12 cellular contexts compared by ENCODE assay signal in genomic region chr10:89534826-89535166, GRCh38. TPM values are rescaled to one million over a fixed set of nuclear protein-coding genes. Genes with fewer than 3 reads are reported as not detected.
A peak's percentile ranks its signal among the peaks of the same experiment; 100 is the strongest.
DNase-seq lines count a peak whose midpoint lies in the region; ATAC-seq, FAIRE-seq and TF ChIP-seq lines count a peak whose summit lies in the region.
"Had no signal": no experiment of that assay in that cellular context is flagged by ENCODE, and none has a peak within 500 bp of the region (broad histone marks: within the 10 kb centered on the region; RNA-seq: fewer than 3 reads in every experiment).

No MANE protein-coding gene starts in this region.

- H3K27ac ChIP-seq in liver (ENCODE audit: low read depth in 1 of 2, low read length in 2 of 2) (no peak overlapping the region), HepG2 (ENCODE audit: extremely low read length, insufficient read depth, low read length) (no peak overlapping the region), endodermal cell (ENCODE audit: low read depth, low read length) (no peak overlapping the region), uterus (no peak overlapping the region)

- POLR2A ChIA-PET in HepG2 (lab: Yijun Ruan, JAX): no interaction called here

- H3K79me2 ChIP-seq in HepG2 (ENCODE audit: insufficient read depth, low read length): no peaks in the 10 kb centered on the region

- in situ Hi-C loops in HepG2 (cut with HindIII; ENCODE audit: extremely low pct_ligation_motif_present, low pct_unique_long_range_greater_than_20kb): no loop called here

- no peak for DNase-seq in HepG2 (ENCODE audit: low spot score)
- DNase-seq in endodermal cell: no peak
- no peak for DNase-seq in nephron progenitor cell
- DNase-seq in uterus: no peak
- no peak for DNase-seq in GM10266 (ENCODE audit: extremely low spot score)
- no peak for DNase-seq in effector CD4-positive, alpha-beta T cell
- DNase-seq in RPMI8226: no peak
- DNase-seq: activated CD8-positive, alpha-beta memory T cell treated with anti-CD3 and anti-CD28 coated beads for 24 hours; CD8-positive, alpha-beta memory T cell; NCI-H2029 had no signal

- H3K9me3 ChIP-seq in liver (ENCODE audit: control insufficient read depth in 4 of 4, low read length in 3 of 4) (no peaks in the 10 kb centered on the region), HepG2 (ENCODE audit: low read length) (no peaks in the 10 kb centered on the region), endodermal cell (ENCODE audit: control insufficient read depth, low read length) (no peaks in the 10 kb centered on the region), uterus (no peaks in the 10 kb centered on the region)

- intact Hi-C loops in HepG2 (cut with micrococcal nuclease; ENCODE audit: unreplicated experiment) (no loop called here), uterus (cut with DNase I; ENCODE audit: low total_unique reads) (no loop called here)

- H3K4me3 Mint-ChIP-seq in endodermal cell: peak overlapping the region; percentile 61
- H3K4me3 Mint-ChIP-seq in nephron progenitor cell: peak overlapping the region; percentile 71

- ATAC-seq in HepG2: no peak
- ATAC-seq: left colon had no signal

- no peak overlapping the region for H2AFZ ChIP-seq in HepG2 (ENCODE audit: low read length)

- H3K27me3 Mint-ChIP-seq in endodermal cell (ENCODE audit: insufficient read depth) (peaks cover 28% of the 10 kb centered on the region), nephron progenitor cell (ENCODE audit: low read depth, poor library complexity) (peaks cover 78% of the 10 kb centered on the region)

- H3K27me3 ChIP-seq in liver (ENCODE audit: control insufficient read depth in 4 of 4, insufficient read depth in 4 of 4, low read length in 3 of 4): no peaks in the 10 kb centered on the region
- H3K27me3 ChIP-seq in HepG2 (ENCODE audit: control insufficient read depth in 1 of 2, insufficient read depth in 2 of 2, low read length in 2 of 2): peaks cover 0 to 24% of the 10 kb centered on the region in 2 experiments; a peak in 4 of 5 replicates
- H3K27me3 ChIP-seq in endodermal cell (ENCODE audit: control insufficient read depth, insufficient read depth, low read length, poor library complexity, severe bottlenecking): peaks cover 62% of the 10 kb centered on the region
- peaks cover 0 to 37% of the 10 kb centered on the region in 2 donors for H3K27me3 ChIP-seq in uterus

- peaks cover 19% of the 10 kb centered on the region for H3K4me1 Mint-ChIP-seq in endodermal cell
- peaks cover 14% of the 10 kb centered on the region for H3K4me1 Mint-ChIP-seq in nephron progenitor cell

- H3K36me3 ChIP-seq in liver (ENCODE audit: control insufficient read depth in 4 of 4, insufficient read depth in 3 of 4, low read depth in 1 of 4, low read length in 3 of 4): no peaks in the 10 kb centered on the region
- H3K36me3 ChIP-seq in HepG2 (replicated peaks in 1 of 2; ENCODE audit: control insufficient read depth in 1 of 2, insufficient read depth in 2 of 2, low read length in 2 of 2): no peaks in the 10 kb centered on the region
- H3K36me3 ChIP-seq in endodermal cell (ENCODE audit: control insufficient read depth, insufficient read depth, low read length): no peaks in the 10 kb centered on the region
- no peaks in the 10 kb centered on the region for H3K36me3 ChIP-seq in uterus

- H3K9ac ChIP-seq in liver (ENCODE audit: low read depth in 1 of 2, low read length in 2 of 2) (no peak overlapping the region), HepG2 (ENCODE audit: insufficient read depth, low read depth, low read length) (no peak overlapping the region), endodermal cell (ENCODE audit: extremely low read depth, low read length, poor library complexity, severe bottlenecking) (no peak overlapping the region)

- H3K4me2 ChIP-seq in HepG2 (ENCODE audit: low read depth, low read length): no peak overlapping the region

- CTCF ChIA-PET in HepG2 (lab: Yijun Ruan, JAX; ENCODE audit: low intra/inter-chr PET ratio, low total read pairs): no interaction called here

- no TSS peak for BruUV-seq in HepG2 (replicated peaks; lab: Mats Ljungman, UMichigan)

- TF ChIP-seq CTCF in liver (IDR thresholded peaks at IDR 0.05; ENCODE audit: low read depth, low read length, missing input control) (no peak), HepG2 (CRISPR knock-in tag; IDR thresholded peaks at IDR 0.05) (no peak), endodermal cell (conservative IDR thresholded peaks at IDR 0.05) (no peak), nephron progenitor cell (IDR thresholded peaks at IDR 0.05) (no peak), uterus (IDR thresholded peaks at IDR 0.05) (no peak), GM10266 (IDR thresholded peaks at IDR 0.05; ENCODE audit: control insufficient read depth, insufficient read depth, low read depth, missing control alignments) (no peak)

- no peak for FAIRE-seq in HepG2 (lab: Jason Lieb, UNC)

- no peak for TF ChIP-seq RAD21 in liver (IDR thresholded peaks at IDR 0.05)
- TF ChIP-seq RAD21 in HepG2 (CRISPR knock-in tag; IDR thresholded peaks at IDR 0.05): no peak

- TF ChIP-seq POLR2A in HepG2 (IDR thresholded peaks at IDR 0.05; ENCODE audit: insufficient read depth in 1 of 2, low read depth in 2 of 2, low read length in 2 of 2) (no peak), uterus (IDR thresholded peaks at IDR 0.05) (no peak)

- H3K9me3 Mint-ChIP-seq in endodermal cell (no peaks in the 10 kb centered on the region), nephron progenitor cell (peaks cover 4% of the 10 kb centered on the region)
- H3K9me3 Mint-ChIP-seq: CD8-positive, alpha-beta memory T cell had no signal

- WGBS in liver: 19% methylated on average over 8 of the region's 8 CpGs
- WGBS in HepG2 (ENCODE audit: low lambda C conversion rate): 46% methylated on average over 8 of the region's 8 CpGs
- WGBS in endodermal cell (ENCODE audit: insufficient coverage in 1 of 2, insufficient read length in 1 of 2), 2 experiments: 16 to 30% methylated on average over 4 to 7 of the region's 8 CpGs

- H3K4me1 ChIP-seq in liver (ENCODE audit: control insufficient read depth in 4 of 4, insufficient read depth in 4 of 4, low read length in 3 of 4) (peaks cover 6 to 11% (median 10%) of the 10 kb centered on the region in 4 donors), HepG2 (ENCODE audit: insufficient read depth, low read length) (no peaks in the 10 kb centered on the region), endodermal cell (ENCODE audit: control insufficient read depth, insufficient read depth, low read length) (no peaks in the 10 kb centered on the region), uterus (peaks cover 0 to 8% of the 10 kb centered on the region in 2 donors)

- H3K36me3 Mint-ChIP-seq in endodermal cell (ENCODE audit: low read depth) (peaks cover 3% of the 10 kb centered on the region), nephron progenitor cell (ENCODE audit: low read depth) (no peaks in the 10 kb centered on the region)
- H3K36me3 Mint-ChIP-seq: CD8-positive, alpha-beta memory T cell had no signal

- H3K27ac Mint-ChIP-seq in endodermal cell: peak overlapping the region; percentile 27
- no peak overlapping the region for H3K27ac Mint-ChIP-seq in nephron progenitor cell
- H3K27ac Mint-ChIP-seq: CD8-positive, alpha-beta memory T cell had no signal

- peak overlapping the region in 2 of 3 donors; percentile 46 to 60 for H3K4me3 ChIP-seq in liver (ENCODE audit: low read depth in 1 of 3, low read length in 3 of 3)
- H3K4me3 ChIP-seq in HepG2 (replicated peaks in 1 of 3; ENCODE audit: insufficient read depth in 1 of 3, low read depth in 2 of 3, low read length in 3 of 3): peak overlapping the region in 1 of 3 experiments; percentile 48; a peak in 1 of 6 replicates
- peak overlapping the region; percentile 76 for H3K4me3 ChIP-seq in endodermal cell (ENCODE audit: low read length)
- H3K4me3 ChIP-seq in uterus: peak overlapping the region in 1 of 2 donors; percentile 2

- no peaks in the 10 kb centered on the region for H4K20me1 ChIP-seq in HepG2 (ENCODE audit: insufficient read depth, low read length)

- no peak for TF ChIP-seq EP300 in HepG2 (IDR thresholded peaks at IDR 0.05; ENCODE audit: low read depth in 2 of 2, low read length in 2 of 2)
- TF ChIP-seq EP300 in HepG2 (CRISPR knock-in tag; IDR thresholded peaks at IDR 0.05; ENCODE audit: borderline replicate concordance): no peak

TF ChIP-seq in liver, 16 proteins besides CTCF, POLR2A, EP300 and RAD21 (continues in another document):
- no peak for TF ChIP-seq FOXA2 (IDR thresholded peaks at IDR 0.05)
- no peak for TF ChIP-seq YY1 (IDR thresholded peaks at IDR 0.05)
- TF ChIP-seq FOXA1 (IDR thresholded peaks at IDR 0.05): no peak

TF ChIP-seq in HepG2, 621 proteins besides CTCF, POLR2A, EP300 and RAD21 (continues in another document):
- TF ChIP-seq NCOA2 (CRISPR knock-in tag; IDR thresholded peaks at IDR 0.05) (no peak), ESRRA (CRISPR knock-in tag; IDR thresholded peaks at IDR 0.05; ENCODE audit: low read depth) (no peak)

RNA-seq across cellular contexts. Expression of gene SLC16A12, which starts 0.6 kb away (rescaled TPM):
- 10 to 100 TPM in 1 of 2 donors, 1 to 10 TPM in 1; 1.5 to 10.7 TPM for total RNA-seq in liver
- under 1 TPM; 0.03 to 0.38 TPM for polyA plus RNA-seq in liver
- total RNA-seq in HepG2 (2016; rRNA removed; fragmentation: Illumina TruSeq; extraction: Trizol): 0.02 TPM in 1 of 2 replicates, not detected in the other
- not detected in 2 replicates for total RNA-seq in HepG2 (2016; cell fraction: cytosol; rRNA removed; fragmentation: Illumina TruSeq; extraction: Trizol; ENCODE audit: low read depth)
- total RNA-seq in HepG2 (2016; cell fraction: insoluble cytoplasmic fraction; rRNA removed; fragmentation: Illumina TruSeq; extraction: Trizol): 0.04 TPM in 1 of 2 replicates, not detected in the other
- total RNA-seq in HepG2 (2016; cell fraction: membrane; rRNA removed; fragmentation: Illumina TruSeq; extraction: Trizol): 0.03 TPM in 1 of 2 replicates, not detected in the other
- total RNA-seq in HepG2 (2016; cell fraction: nucleus; rRNA removed; fragmentation: Illumina TruSeq; extraction: Trizol): 0.06 TPM in 1 of 2 replicates, not detected in the other
- polyA plus RNA-seq in HepG2 (2011; rRNA removed): 0.07 TPM in 1 of 2 replicates, not detected in the other
- 0.01 TPM in 2 replicates for polyA plus RNA-seq in HepG2 (2011; cell fraction: cytosol; rRNA removed)
- polyA plus RNA-seq in HepG2 (2011; cell fraction: nucleus; rRNA removed): not detected in 2 replicates
- not detected in 2 replicates for polyA plus RNA-seq in HepG2 (2012)
- polyA plus RNA-seq in HepG2 (2016; cell fraction: cytosol; fragmentation: Illumina TruSeq; extraction: Trizol; ENCODE audit: low read depth): not detected in 2 replicates
- polyA plus RNA-seq in HepG2 (2016; cell fraction: insoluble cytoplasmic fraction; fragmentation: Illumina TruSeq; extraction: Trizol; ENCODE audit: low read depth): not detected in 2 replicates
- polyA plus RNA-seq in HepG2 (2016; cell fraction: membrane; fragmentation: Illumina TruSeq; extraction: Trizol; ENCODE audit: low read depth): not detected in 2 replicates
- polyA plus RNA-seq in HepG2 (2016; cell fraction: nucleus; fragmentation: Illumina TruSeq; extraction: Trizol; ENCODE audit: insufficient read depth, low read depth): not detected in 2 replicates
- not detected in 2 replicates for polyA minus RNA-seq in HepG2 (2011; rRNA and poly(A)+ RNA removed; ENCODE audit: low replicate concordance)
- polyA minus RNA-seq in HepG2 (2011; cell fraction: cytosol; rRNA and poly(A)+ RNA removed): not detected in 2 replicates
- polyA minus RNA-seq in HepG2 (2011; cell fraction: nucleus; rRNA and poly(A)+ RNA removed): not detected in 2 replicates
- 1 to 10 TPM in 1 of 2 donors, under 1 TPM in 1; 0.33 to 2.3 TPM for total RNA-seq in endodermal cell
- 0.11 TPM for polyA plus RNA-seq in endodermal cell (2013, experiment 1 of 2)
- polyA plus RNA-seq in endodermal cell (2013, experiment 2 of 2): 0.12 TPM
- total RNA-seq in uterus: 1 to 10 TPM in 1 of 4 donors, under 1 TPM in 3; 0.26 to 7.4 (median 0.51) TPM
- total RNA-seq: CD8-positive, alpha-beta memory T cell had no signal
- polyA plus RNA-seq: CD8-positive, alpha-beta memory T cell had no signal
